ENCODE assay signal across 27 cellular contexts in the genomic region with DNA sequence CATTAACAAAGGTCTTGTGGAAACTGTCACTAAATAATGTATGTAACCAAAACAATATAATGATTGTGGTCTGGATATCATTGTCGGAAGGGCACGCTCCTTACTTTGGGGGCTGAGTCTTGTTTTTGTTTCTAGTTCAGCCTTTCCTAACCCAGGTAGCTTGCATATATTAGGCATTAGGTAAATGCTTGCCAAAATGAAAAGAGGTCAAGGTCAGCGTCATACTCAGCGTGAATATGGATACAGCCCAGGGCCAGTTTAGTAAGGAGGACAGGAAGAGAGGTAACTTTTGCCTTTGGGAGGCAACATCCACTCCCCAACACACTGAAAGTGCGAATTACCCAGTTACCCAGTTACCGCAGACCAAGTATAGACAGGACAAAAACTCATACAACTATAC.
DNase-seq lines count a peak whose midpoint lies in the region; ATAC-seq, FAIRE-seq and TF ChIP-seq lines count a peak whose summit lies in the region.
"Had no signal": no experiment of that assay in that cellular context is flagged by ENCODE, and none has a peak within 500 bp of the region (broad histone marks: within the 10 kb centered on the region; RNA-seq: fewer than 3 reads in every experiment).

No MANE protein-coding gene starts in this region.

- H3K9me3 ChIP-seq in T-helper 17 cell (ENCODE audit: control insufficient read depth, low read length, poor library complexity, severe bottlenecking): no peaks in the 10 kb centered on the region
- H3K9me3 ChIP-seq in small intestine (ENCODE audit: control insufficient read depth, low read depth): no peaks in the 10 kb centered on the region
- H3K9me3 ChIP-seq: BE2C, BLaER1 had no signal

- WGBS in small intestine, 3 donors: 72 to 83% (median 80%) methylated on average over 6 of the region's 6 CpGs

- ATAC-seq in T-helper 17 cell: no peak
- ATAC-seq: GM12878 had no signal

- H3K4me1 Mint-ChIP-seq in T-helper 17 cell (peaks cover 9% of the 10 kb centered on the region), nephron (peaks cover 34% of the 10 kb centered on the region)

- no peaks in the 10 kb centered on the region for H3K27me3 ChIP-seq in small intestine (ENCODE audit: control insufficient read depth in 2 of 2, insufficient read depth in 2 of 2, low read length in 2 of 2)
- H3K27me3 ChIP-seq: BE2C, BLaER1 had no signal

- peaks cover 15% of the 10 kb centered on the region for H3K27me3 Mint-ChIP-seq in T-helper 17 cell
- no peaks in the 10 kb centered on the region for H3K27me3 Mint-ChIP-seq in nephron (ENCODE audit: low read depth)

- FAIRE-seq in small intestine (lab: Jason Lieb, UNC): no peak
- FAIRE-seq: A204.1, GM12878, GM12892, GM18507 had no signal

- in situ Hi-C loops in G401 (cut with HindIII; ENCODE audit: low sequenced_read_pairs): no loop called here

- no peaks in the 10 kb centered on the region for H3K9me3 Mint-ChIP-seq in nephron
- H3K9me3 Mint-ChIP-seq: CD8-positive, alpha-beta memory T cell had no signal

- no peak overlapping the region for H3K27ac ChIP-seq in small intestine (ENCODE audit: low read depth in 1 of 2, low read length in 1 of 2)
- H3K27ac ChIP-seq: BLaER1 had no signal

- peak; percentile 19 for DNase-seq in G401 (ENCODE audit: low spot score)
- peak; percentile 48 for DNase-seq in NCI-H69 (lab: John Stamatoyannopoulos, UW)
- no peak for DNase-seq in T-helper 17 cell
- no peak for DNase-seq in small intestine
- no peak for DNase-seq in GM19240 (ENCODE audit: insufficient read length, low spot score)
- no peak for DNase-seq in NCI-H345 treated with DMSO at 0.1 percent for 48 hours (lab: John Stamatoyannopoulos, UW; ENCODE audit: unreplicated experiment)
- DNase-seq in DMS79 treated with DMSO at 0.1 percent for 48 hours (lab: John Stamatoyannopoulos, UW): no peak
- DNase-seq: 8988T; ACHN; BE2C; C1 segment of cervical spinal cord; CD4-positive, alpha-beta memory T cell; CD4-positive, CD25-positive, alpha-beta regulatory T cell; CD8-positive, alpha-beta memory T cell; COR-L47; DMS 273 treated with DMSO at 0.1 percent for 48 hours; DMS153; DMS53; DMS79; GDM1 had no signal

- H3K36me3 ChIP-seq in small intestine (ENCODE audit: control insufficient read depth in 2 of 2, insufficient read depth in 2 of 2, low read length in 2 of 2): no peaks in the 10 kb centered on the region
- H3K36me3 ChIP-seq: BE2C, BLaER1 had no signal

- no peak overlapping the region for H3K4me3 ChIP-seq in small intestine (ENCODE audit: low read depth in 1 of 2, low read length in 2 of 2)
- H3K4me3 ChIP-seq: BLaER1, GM12878 had no signal

- no peak for TF ChIP-seq CTCF in nephron (IDR thresholded peaks at IDR 0.05; ENCODE audit: unreplicated experiment in 3 of 3)

- H3K27ac Mint-ChIP-seq in T-helper 17 cell (peak overlapping the region; percentile 24), nephron (peak overlapping the region; percentile 76 to 86 (median 83))
- H3K27ac Mint-ChIP-seq: CD14-positive monocyte; CD4-positive, alpha-beta memory T cell; CD8-positive, alpha-beta memory T cell had no signal

- H3K4me3 Mint-ChIP-seq in T-helper 17 cell: no peak overlapping the region
- H3K4me3 Mint-ChIP-seq in nephron: no peak overlapping the region
- H3K4me3 Mint-ChIP-seq: CD14-positive monocyte; CD4-positive, alpha-beta memory T cell; CD4-positive, CD25-positive, alpha-beta regulatory T cell; CD8-positive, alpha-beta memory T cell had no signal

- H3K4me1 ChIP-seq in small intestine (ENCODE audit: control insufficient read depth in 2 of 2, insufficient read depth in 1 of 2, low read depth in 1 of 2, low read length in 1 of 2): no peaks in the 10 kb centered on the region

- H3K36me3 Mint-ChIP-seq in T-helper 17 cell (ENCODE audit: low read depth): no peaks in the 10 kb centered on the region
- no peaks in the 10 kb centered on the region for H3K36me3 Mint-ChIP-seq in nephron (ENCODE audit: low read depth)
- H3K36me3 Mint-ChIP-seq: CD14-positive monocyte; CD4-positive, alpha-beta memory T cell; CD4-positive, CD25-positive, alpha-beta regulatory T cell; CD8-positive, alpha-beta memory T cell had no signal

Comparison
In these comparisons a context has a peak if more than half of its experiments do, and no peak if none do; other contexts are left out.
1. DNase-seq: peak in G401 (single experiment) and NCI-H69 (single experiment); none in T-helper 17 cell (0 of 3), small intestine (single experiment), GM19240 (single experiment), NCI-H345 treated with DMSO at 0.1 percent for 48 hours (single experiment) and DMS79 treated with DMSO at 0.1 percent for 48 hours (single experiment).